8 cellular contexts compared by ENCODE assay signal in genomic region chr1:45107782-45108181, GRCh38.
"Had no signal": no experiment of that assay in that cellular context is flagged by ENCODE, and none has a peak within 500 bp of the region (broad histone marks: within the 10 kb centered on the region; RNA-seq: fewer than 3 reads in every experiment).

No MANE protein-coding gene starts in this region.

- DNase-seq: H9, HCEC 1CT, IMR-90, KBM-7 had no signal

- H3K4me1 Mint-ChIP-seq: GM23338 had no signal

- H3K4me3 Mint-ChIP-seq: GM23338, H9 had no signal

- ATAC-seq: GM23338 had no signal

- H3K27ac Mint-ChIP-seq: GM23338, H9 had no signal

- H3K4me3 ChIP-seq: GM23338 had no signal

- H2AFZ ChIP-seq: GM23338 had no signal

- FAIRE-seq: H1, H54, HTR-8/SVneo had no signal

- H3K4me2 ChIP-seq: GM23338 had no signal
